Comparison of ENCODE assay signal across 1 cellular context in the genomic region with DNA sequence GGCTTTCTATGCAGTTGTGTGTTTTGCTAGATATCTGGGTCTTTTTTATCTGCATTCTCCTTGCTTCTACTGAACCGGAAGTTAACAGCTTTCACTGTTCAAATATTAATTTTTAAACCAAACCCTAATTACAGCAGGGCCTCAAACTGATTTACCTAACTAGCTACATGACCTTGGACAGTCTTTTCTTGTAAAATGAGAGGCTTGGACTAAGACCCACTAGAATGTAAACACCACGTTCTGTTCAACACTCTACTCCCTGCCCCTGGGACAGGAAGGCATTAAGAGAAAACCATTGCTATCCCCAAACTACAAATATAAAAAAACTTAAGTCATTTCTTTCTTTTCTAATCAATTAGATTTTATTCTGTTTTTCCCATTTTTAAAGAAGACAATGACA.
TF ChIP-seq lines count a peak whose summit lies in the region.

No MANE protein-coding gene starts in this region.

TF ChIP-seq in HepG2, 621 proteins besides CTCF, POLR2A, EP300 and RAD21 (continued from another document and continues in another):
- TF ChIP-seq, protein P1, sequence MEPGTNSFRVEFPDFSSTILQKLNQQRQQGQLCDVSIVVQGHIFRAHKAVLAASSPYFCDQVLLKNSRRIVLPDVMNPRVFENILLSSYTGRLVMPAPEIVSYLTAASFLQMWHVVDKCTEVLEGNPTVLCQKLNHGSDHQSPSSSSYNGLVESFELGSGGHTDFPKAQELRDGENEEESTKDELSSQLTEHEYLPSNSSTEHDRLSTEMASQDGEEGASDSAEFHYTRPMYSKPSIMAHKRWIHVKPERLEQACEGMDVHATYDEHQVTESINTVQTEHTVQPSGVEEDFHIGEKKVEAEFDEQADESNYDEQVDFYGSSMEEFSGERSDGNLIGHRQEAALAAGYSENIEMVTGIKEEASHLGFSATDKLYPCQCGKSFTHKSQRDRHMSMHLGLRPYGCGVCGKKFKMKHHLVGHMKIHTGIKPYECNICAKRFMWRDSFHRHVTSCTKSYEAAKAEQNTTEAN (CRISPR knock-in tag; conservative IDR thresholded peaks at IDR 0.05) = 0 out of 2 replicates have a peak, but pooled peaks have one; percentile 30
- TF ChIP-seq NFIC (IDR thresholded peaks at IDR 0.05; ENCODE audit: low read length) (no peak), NFIB (CRISPR knock-in tag; IDR thresholded peaks at IDR 0.05; ENCODE audit: borderline replicate concordance) (no peak), CBX1 (IDR thresholded peaks at IDR 0.05; ENCODE audit: low read depth) (no peak), ZNF761 (CRISPR knock-in tag; conservative IDR thresholded peaks at IDR 0.05) (no peak), PRPF4 (IDR thresholded peaks at IDR 0.05; ENCODE audit: low read depth, low read length, poor library complexity, severe bottlenecking) (no peak), GABPA (IDR thresholded peaks at IDR 0.05; ENCODE audit: low read depth, low read length) (no peak), GABPA (CRISPR knock-in tag; IDR thresholded peaks at IDR 0.05; ENCODE audit: low read depth) (peak; percentile 78), SOX5 (CRISPR knock-in tag; IDR thresholded peaks at IDR 0.05; ENCODE audit: borderline replicate concordance) (peak; percentile 48; the same call in 1 of the 2 replicates), PLRG1 (conservative IDR thresholded peaks at IDR 0.05) (no peak), TGIF2 (CRISPR knock-in tag; IDR thresholded peaks at IDR 0.05) (no peak), ZFP41 (CRISPR knock-in tag; IDR thresholded peaks at IDR 0.05; ENCODE audit: borderline replicate concordance) (no peak), ZFP36 (IDR thresholded peaks at IDR 0.05; ENCODE audit: borderline replicate concordance, low read depth, low read length, partially characterized antibody) (no peak), FOXO1 (CRISPR knock-in tag; IDR thresholded peaks at IDR 0.05) (peak; percentile 61; the same call in 1 of the 2 replicates), NR2F6 (IDR thresholded peaks at IDR 0.05) (no peak), NR2F6 (CRISPR knock-in tag; IDR thresholded peaks at IDR 0.05) (0 out of 2 replicates have a peak, but pooled peaks have one; percentile 15), ZNF652 (CRISPR knock-in tag; IDR thresholded peaks at IDR 0.05; ENCODE audit: borderline replicate concordance, low read depth) (peak; percentile 11; the same call in 1 of the 2 replicates), LCORL (IDR thresholded peaks at IDR 0.05) (no peak), LCORL (CRISPR knock-in tag; IDR thresholded peaks at IDR 0.05) (peak; percentile 46; the same call in 1 of the 2 replicates), NR1H2 (CRISPR knock-in tag; IDR thresholded peaks at IDR 0.05; ENCODE audit: borderline replicate concordance, low read depth) (no peak), ZNF160 (CRISPR knock-in tag; IDR thresholded peaks at IDR 0.05) (no peak), ZNF614 (CRISPR knock-in tag; IDR thresholded peaks at IDR 0.05; ENCODE audit: borderline replicate concordance) (no peak), SKI (IDR thresholded peaks at IDR 0.05; ENCODE audit: partially characterized antibody) (no peak), NCOR1 (IDR thresholded peaks at IDR 0.05; ENCODE audit: borderline replicate concordance, low read length) (no peak), STAG1 (CRISPR knock-in tag; IDR thresholded peaks at IDR 0.05) (no peak), ZZZ3 (CRISPR knock-in tag; IDR thresholded peaks at IDR 0.05; ENCODE audit: borderline replicate concordance) (no peak), RFXAP (CRISPR knock-in tag; IDR thresholded peaks at IDR 0.05; ENCODE audit: borderline replicate concordance) (no peak), MEIS1 (CRISPR knock-in tag; IDR thresholded peaks at IDR 0.05; ENCODE audit: borderline replicate concordance) (no peak), ARNTL (CRISPR knock-in tag; IDR thresholded peaks at IDR 0.05) (no peak), PAF1 (CRISPR knock-in tag; IDR thresholded peaks at IDR 0.05) (no peak), MAFG (CRISPR knock-in tag; IDR thresholded peaks at IDR 0.05) (no peak), ZSCAN31 (CRISPR knock-in tag; IDR thresholded peaks at IDR 0.05; ENCODE audit: low read depth) (no peak), HMG20A (CRISPR knock-in tag; IDR thresholded peaks at IDR 0.05; ENCODE audit: borderline replicate concordance) (peak; percentile 40; the same call in 1 of the 2 replicates), ZNF350 (CRISPR knock-in tag; IDR thresholded peaks at IDR 0.05; ENCODE audit: borderline replicate concordance, low read depth) (no peak), ZNF329 (CRISPR knock-in tag; IDR thresholded peaks at IDR 0.05; ENCODE audit: low read depth) (no peak), SIX1 (CRISPR knock-in tag; IDR thresholded peaks at IDR 0.05; ENCODE audit: borderline replicate concordance) (peak; percentile 85; the same call in 1 of the 2 replicates), ZNF775 (CRISPR knock-in tag; IDR thresholded peaks at IDR 0.05; ENCODE audit: borderline replicate concordance) (no peak), FOXJ3 (CRISPR knock-in tag; IDR thresholded peaks at IDR 0.05; ENCODE audit: borderline replicate concordance) (peak; percentile 46; the same call in 1 of the 2 replicates)
- TF ChIP-seq, protein P2, sequence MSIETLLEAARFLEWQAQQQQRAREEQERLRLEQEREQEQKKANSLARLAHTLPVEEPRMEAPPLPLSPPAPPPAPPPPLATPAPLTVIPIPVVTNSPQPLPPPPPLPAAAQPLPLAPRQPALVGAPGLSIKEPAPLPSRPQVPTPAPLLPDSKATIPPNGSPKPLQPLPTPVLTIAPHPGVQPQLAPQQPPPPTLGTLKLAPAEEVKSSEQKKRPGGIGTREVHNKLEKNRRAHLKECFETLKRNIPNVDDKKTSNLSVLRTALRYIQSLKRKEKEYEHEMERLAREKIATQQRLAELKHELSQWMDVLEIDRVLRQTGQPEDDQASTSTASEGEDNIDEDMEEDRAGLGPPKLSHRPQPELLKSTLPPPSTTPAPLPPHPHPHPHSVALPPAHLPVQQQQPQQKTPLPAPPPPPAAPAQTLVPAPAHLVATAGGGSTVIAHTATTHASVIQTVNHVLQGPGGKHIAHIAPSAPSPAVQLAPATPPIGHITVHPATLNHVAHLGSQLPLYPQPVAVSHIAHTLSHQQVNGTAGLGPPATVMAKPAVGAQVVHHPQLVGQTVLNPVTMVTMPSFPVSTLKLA (IDR thresholded peaks at IDR 0.05) = no peak
- TF ChIP-seq, protein P3, sequence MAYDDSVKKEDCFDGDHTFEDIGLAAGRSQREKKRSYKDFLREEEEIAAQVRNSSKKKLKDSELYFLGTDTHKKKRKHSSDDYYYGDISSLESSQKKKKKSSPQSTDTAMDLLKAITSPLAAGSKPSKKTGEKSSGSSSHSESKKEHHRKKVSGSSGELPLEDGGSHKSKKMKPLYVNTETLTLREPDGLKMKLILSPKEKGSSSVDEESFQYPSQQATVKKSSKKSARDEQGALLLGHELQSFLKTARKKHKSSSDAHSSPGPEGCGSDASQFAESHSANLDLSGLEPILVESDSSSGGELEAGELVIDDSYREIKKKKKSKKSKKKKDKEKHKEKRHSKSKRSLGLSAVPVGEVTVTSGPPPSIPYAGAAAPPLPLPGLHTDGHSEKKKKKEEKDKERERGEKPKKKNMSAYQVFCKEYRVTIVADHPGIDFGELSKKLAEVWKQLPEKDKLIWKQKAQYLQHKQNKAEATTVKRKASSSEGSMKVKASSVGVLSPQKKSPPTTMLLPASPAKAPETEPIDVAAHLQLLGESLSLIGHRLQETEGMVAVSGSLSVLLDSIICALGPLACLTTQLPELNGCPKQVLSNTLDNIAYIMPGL (CRISPR knock-in tag; IDR thresholded peaks at IDR 0.05; ENCODE audit: borderline replicate concordance in 1 of 2, low read depth in 1 of 2) = no peak
- TF ChIP-seq, protein P4, sequence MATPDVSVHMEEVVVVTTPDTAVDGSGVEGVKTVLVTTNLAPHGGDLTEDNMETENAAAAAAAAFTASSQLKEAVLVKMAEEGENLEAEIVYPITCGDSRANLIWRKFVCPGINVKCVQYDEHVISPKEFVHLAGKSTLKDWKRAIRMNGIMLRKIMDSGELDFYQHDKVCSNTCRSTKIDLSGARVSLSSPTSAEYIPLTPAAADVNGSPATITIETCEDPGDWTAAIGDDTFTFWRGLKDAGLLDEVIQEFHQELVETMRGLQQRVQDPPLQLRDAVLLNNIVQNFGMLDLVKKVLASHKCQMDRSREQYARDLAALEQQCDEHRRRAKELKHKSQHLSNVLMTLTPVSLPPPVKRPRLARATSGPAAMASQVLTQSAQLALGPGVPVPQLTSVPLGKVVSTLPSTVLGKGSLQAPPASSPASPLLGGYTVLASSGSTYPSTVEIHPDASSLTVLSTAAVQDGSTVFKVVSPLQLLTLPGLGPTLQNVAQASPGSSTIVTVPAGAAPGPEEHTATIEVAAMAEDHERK (CRISPR knock-in tag; IDR thresholded peaks at IDR 0.05; ENCODE audit: low read depth) = no peak
- TF ChIP-seq, protein P5, sequence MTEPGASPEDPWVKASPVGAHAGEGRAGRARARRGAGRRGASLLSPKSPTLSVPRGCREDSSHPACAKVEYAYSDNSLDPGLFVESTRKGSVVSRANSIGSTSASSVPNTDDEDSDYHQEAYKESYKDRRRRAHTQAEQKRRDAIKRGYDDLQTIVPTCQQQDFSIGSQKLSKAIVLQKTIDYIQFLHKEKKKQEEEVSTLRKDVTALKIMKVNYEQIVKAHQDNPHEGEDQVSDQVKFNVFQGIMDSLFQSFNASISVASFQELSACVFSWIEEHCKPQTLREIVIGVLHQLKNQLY (CRISPR knock-in tag; IDR thresholded peaks at IDR 0.05) = 0 out of 2 replicates have a peak, but pooled peaks have one; percentile 42
- TF ChIP-seq, protein P6, sequence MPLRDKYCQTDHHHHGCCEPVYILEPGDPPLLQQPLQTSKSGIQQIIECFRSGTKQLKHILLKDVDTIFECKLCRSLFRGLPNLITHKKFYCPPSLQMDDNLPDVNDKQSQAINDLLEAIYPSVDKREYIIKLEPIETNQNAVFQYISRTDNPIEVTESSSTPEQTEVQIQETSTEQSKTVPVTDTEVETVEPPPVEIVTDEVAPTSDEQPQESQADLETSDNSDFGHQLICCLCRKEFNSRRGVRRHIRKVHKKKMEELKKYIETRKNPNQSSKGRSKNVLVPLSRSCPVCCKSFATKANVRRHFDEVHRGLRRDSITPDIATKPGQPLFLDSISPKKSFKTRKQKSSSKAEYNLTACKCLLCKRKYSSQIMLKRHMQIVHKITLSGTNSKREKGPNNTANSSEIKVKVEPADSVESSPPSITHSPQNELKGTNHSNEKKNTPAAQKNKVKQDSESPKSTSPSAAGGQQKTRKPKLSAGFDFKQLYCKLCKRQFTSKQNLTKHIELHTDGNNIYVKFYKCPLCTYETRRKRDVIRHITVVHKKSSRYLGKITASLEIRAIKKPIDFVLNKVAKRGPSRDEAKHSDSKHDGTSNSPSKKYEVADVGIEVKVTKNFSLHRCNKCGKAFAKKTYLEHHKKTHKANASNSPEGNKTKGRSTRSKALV (CRISPR knock-in tag; IDR thresholded peaks at IDR 0.05) = no peak
- TF ChIP-seq, protein P7, sequence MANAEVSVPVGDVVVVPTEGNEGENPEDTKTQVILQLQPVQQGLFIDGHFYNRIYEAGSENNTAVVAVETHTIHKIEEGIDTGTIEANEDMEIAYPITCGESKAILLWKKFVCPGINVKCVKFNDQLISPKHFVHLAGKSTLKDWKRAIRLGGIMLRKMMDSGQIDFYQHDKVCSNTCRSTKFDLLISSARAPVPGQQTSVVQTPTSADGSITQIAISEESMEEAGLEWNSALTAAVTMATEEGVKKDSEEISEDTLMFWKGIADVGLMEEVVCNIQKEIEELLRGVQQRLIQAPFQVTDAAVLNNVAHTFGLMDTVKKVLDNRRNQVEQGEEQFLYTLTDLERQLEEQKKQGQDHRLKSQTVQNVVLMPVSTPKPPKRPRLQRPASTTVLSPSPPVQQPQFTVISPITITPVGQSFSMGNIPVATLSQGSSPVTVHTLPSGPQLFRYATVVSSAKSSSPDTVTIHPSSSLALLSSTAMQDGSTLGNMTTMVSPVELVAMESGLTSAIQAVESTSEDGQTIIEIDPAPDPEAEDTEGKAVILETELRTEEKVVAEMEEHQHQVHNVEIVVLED (CRISPR knock-in tag; IDR thresholded peaks at IDR 0.05; ENCODE audit: borderline replicate concordance) = no peak
- TF ChIP-seq, protein P8, sequence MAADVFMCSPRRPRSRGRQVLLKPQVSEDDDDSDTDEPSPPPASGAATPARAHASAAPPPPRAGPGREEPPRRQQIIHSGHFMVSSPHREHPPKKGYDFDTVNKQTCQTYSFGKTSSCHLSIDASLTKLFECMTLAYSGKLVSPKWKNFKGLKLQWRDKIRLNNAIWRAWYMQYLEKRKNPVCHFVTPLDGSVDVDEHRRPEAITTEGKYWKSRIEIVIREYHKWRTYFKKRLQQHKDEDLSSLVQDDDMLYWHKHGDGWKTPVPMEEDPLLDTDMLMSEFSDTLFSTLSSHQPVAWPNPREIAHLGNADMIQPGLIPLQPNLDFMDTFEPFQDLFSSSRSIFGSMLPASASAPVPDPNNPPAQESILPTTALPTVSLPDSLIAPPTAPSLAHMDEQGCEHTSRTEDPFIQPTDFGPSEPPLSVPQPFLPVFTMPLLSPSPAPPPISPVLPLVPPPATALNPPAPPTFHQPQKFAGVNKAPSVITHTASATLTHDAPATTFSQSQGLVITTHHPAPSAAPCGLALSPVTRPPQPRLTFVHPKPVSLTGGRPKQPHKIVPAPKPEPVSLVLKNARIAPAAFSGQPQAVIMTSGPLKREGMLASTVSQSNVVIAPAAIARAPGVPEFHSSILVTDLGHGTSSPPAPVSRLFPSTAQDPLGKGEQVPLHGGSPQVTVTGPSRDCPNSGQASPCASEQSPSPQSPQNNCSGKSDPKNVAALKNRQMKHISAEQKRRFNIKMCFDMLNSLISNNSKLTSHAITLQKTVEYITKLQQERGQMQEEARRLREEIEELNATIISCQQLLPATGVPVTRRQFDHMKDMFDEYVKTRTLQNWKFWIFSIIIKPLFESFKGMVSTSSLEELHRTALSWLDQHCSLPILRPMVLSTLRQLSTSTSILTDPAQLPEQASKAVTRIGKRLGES (CRISPR knock-in tag; IDR thresholded peaks at IDR 0.05; ENCODE audit: borderline replicate concordance) = no peak
- TF ChIP-seq, protein P9, sequence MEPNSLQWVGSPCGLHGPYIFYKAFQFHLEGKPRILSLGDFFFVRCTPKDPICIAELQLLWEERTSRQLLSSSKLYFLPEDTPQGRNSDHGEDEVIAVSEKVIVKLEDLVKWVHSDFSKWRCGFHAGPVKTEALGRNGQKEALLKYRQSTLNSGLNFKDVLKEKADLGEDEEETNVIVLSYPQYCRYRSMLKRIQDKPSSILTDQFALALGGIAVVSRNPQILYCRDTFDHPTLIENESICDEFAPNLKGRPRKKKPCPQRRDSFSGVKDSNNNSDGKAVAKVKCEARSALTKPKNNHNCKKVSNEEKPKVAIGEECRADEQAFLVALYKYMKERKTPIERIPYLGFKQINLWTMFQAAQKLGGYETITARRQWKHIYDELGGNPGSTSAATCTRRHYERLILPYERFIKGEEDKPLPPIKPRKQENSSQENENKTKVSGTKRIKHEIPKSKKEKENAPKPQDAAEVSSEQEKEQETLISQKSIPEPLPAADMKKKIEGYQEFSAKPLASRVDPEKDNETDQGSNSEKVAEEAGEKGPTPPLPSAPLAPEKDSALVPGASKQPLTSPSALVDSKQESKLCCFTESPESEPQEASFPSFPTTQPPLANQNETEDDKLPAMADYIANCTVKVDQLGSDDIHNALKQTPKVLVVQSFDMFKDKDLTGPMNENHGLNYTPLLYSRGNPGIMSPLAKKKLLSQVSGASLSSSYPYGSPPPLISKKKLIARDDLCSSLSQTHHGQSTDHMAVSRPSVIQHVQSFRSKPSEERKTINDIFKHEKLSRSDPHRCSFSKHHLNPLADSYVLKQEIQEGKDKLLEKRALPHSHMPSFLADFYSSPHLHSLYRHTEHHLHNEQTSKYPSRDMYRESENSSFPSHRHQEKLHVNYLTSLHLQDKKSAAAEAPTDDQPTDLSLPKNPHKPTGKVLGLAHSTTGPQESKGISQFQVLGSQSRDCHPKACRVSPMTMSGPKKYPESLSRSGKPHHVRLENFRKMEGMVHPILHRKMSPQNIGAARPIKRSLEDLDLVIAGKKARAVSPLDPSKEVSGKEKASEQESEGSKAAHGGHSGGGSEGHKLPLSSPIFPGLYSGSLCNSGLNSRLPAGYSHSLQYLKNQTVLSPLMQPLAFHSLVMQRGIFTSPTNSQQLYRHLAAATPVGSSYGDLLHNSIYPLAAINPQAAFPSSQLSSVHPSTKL (CRISPR knock-in tag; IDR thresholded peaks at IDR 0.05) = peak; percentile 74
